Comparison of ENCODE assay signal across 16 cellular contexts in genomic region chr5:68230285-68230684, GRCh38. TPM values are rescaled to one million over a fixed set of nuclear protein-coding genes. Genes with fewer than 3 reads are reported as not detected.
DNase-seq lines count a peak whose midpoint lies in the region; ATAC-seq and TF ChIP-seq lines count a peak whose summit lies in the region.
"Had no signal": no experiment of that assay in that cellular context is flagged by ENCODE, and none has a peak within 500 bp of the region (broad histone marks: within the 10 kb centered on the region; RNA-seq: fewer than 3 reads in every experiment).

No MANE protein-coding gene starts in this region.

- DNase-seq in CD8-positive, alpha-beta T cell, result no peak
- DNase-seq in nephron progenitor cell (no peak), MG63 (no peak), GM23248 (no peak), D341Med (ENCODE audit: low spot score) (no peak)
- DNase-seq: ACHN; CD4-positive, alpha-beta memory T cell; HFFc6; KBM-7; NCI-H1092 treated with DMSO at 0.1 percent for 48 hours; NCI-H1694 treated with DMSO at 0.1 percent for 48 hours; NCI-H2171; NCI-H446 treated with DMSO at 0.1 percent for 48 hours; NCI-H748 treated with DMSO at 0.1 percent for 48 hours had no signal

- no peaks in the 10 kb centered on the region for H3K27me3 ChIP-seq in CD8-positive, alpha-beta T cell (ENCODE audit: insufficient read depth, low read length)
- no peaks in the 10 kb centered on the region for H3K27me3 ChIP-seq in gastroesophageal sphincter
- H3K27me3 ChIP-seq in MG63, result no peaks in the 10 kb centered on the region
- no peaks in the 10 kb centered on the region for H3K27me3 ChIP-seq in GM23248 (replicated peaks; ENCODE audit: insufficient read depth)

- no peak for ATAC-seq in CD8-positive, alpha-beta T cell
- ATAC-seq in gastroesophageal sphincter, result no peak

- no peak for TF ChIP-seq POLR2A in gastroesophageal sphincter (IDR thresholded peaks at IDR 0.05)

- 63% methylated on average over 1 of the region's 1 CpG; no CpG with 5 or more reads in 1 of the 2 donors for WGBS in gastroesophageal sphincter (ENCODE audit: low coverage in 1 of 2), 2 donors
- 100% methylated on average over 1 of the region's 1 CpG for WGBS in GM23248 (ENCODE audit: low coverage in 1 of 2, low lambda C conversion rate in 2 of 2, missing lambda C conversion rate in 2 of 2), 2 experiments

- H3K27ac Mint-ChIP-seq in CD8-positive, alpha-beta T cell, result peak overlapping the region; percentile 56
- peak overlapping the region; percentile 36 for H3K27ac Mint-ChIP-seq in nephron progenitor cell
- H3K27ac Mint-ChIP-seq: HFFc6 had no signal

- H3K9ac ChIP-seq in GM23248, result no peak overlapping the region

- peaks cover 12% of the 10 kb centered on the region for H3K36me3 ChIP-seq in CD8-positive, alpha-beta T cell (ENCODE audit: insufficient read depth, low read length)
- H3K36me3 ChIP-seq in gastroesophageal sphincter (peaks cover 3 to 59% of the 10 kb centered on the region in 2 donors), MG63 (peaks cover 17% of the 10 kb centered on the region; the same call in 1 of the 2 replicates), GM23248 (ENCODE audit: low read depth) (peaks cover 23% of the 10 kb centered on the region; the same call in 1 of the 2 replicates)

- H2AFZ ChIP-seq in GM23248, result no peak overlapping the region

- H3K27me3 Mint-ChIP-seq in CD8-positive, alpha-beta T cell (ENCODE audit: low read depth), result no peaks in the 10 kb centered on the region
- no peaks in the 10 kb centered on the region for H3K27me3 Mint-ChIP-seq in nephron progenitor cell (ENCODE audit: low read depth, poor library complexity)
- H3K27me3 Mint-ChIP-seq: CD4-positive, alpha-beta memory T cell had no signal

- in situ Hi-C loops in GM23248 (cut with MboI), result no loop called here

- no peaks in the 10 kb centered on the region for H3K9me3 Mint-ChIP-seq in CD8-positive, alpha-beta T cell
- no peaks in the 10 kb centered on the region for H3K9me3 Mint-ChIP-seq in nephron progenitor cell
- H3K9me3 Mint-ChIP-seq: CD4-positive, alpha-beta memory T cell; HFFc6 had no signal

- H3K27ac ChIP-seq in CD8-positive, alpha-beta T cell (ENCODE audit: low read depth, low read length), result no peak overlapping the region
- peak overlapping the region; percentile 43 for H3K27ac ChIP-seq in VCaP
- peak overlapping the region in 3 of 4 donors; percentile 9 to 14 (median 10) for H3K27ac ChIP-seq in gastroesophageal sphincter
- H3K27ac ChIP-seq in GM23248, result no peak overlapping the region

- peaks cover 100% of the 10 kb centered on the region for H3K79me2 ChIP-seq in GM23248 (ENCODE audit: insufficient read depth)

- no peak overlapping the region for H3K4me3 Mint-ChIP-seq in CD8-positive, alpha-beta T cell
- no peak overlapping the region for H3K4me3 Mint-ChIP-seq in nephron progenitor cell
- H3K4me3 Mint-ChIP-seq: HFFc6 had no signal

- H3K36me3 Mint-ChIP-seq in CD8-positive, alpha-beta T cell, result peaks cover 60% of the 10 kb centered on the region
- peaks cover 51% of the 10 kb centered on the region for H3K36me3 Mint-ChIP-seq in nephron progenitor cell (ENCODE audit: low read depth)

- POLR2A ChIA-PET in CD8-positive, alpha-beta T cell (lab: Charles Lee), result interaction anchor here (2.4 kb wide), 1 partner anchor 14 kb away, joined by 22 read pairs; the partner anchor contains the start of gene PIK3R1

- no peak for TF ChIP-seq CTCF in CD8-positive, alpha-beta T cell (IDR thresholded peaks at IDR 0.05)
- TF ChIP-seq CTCF in VCaP (conservative IDR thresholded peaks at IDR 0.05), result no peak
- TF ChIP-seq CTCF in gastroesophageal sphincter (IDR thresholded peaks at IDR 0.05), result no peak
- no peak for TF ChIP-seq CTCF in nephron progenitor cell (IDR thresholded peaks at IDR 0.05)

- no peak overlapping the region for H3K4me3 ChIP-seq in CD8-positive, alpha-beta T cell (ENCODE audit: low read depth, low read length)
- H3K4me3 ChIP-seq in gastroesophageal sphincter, result peak overlapping the region; percentile 25 to 31
- H3K4me3 ChIP-seq in MG63, result no peak overlapping the region
- H3K4me3 ChIP-seq in GM23248, result no peak overlapping the region

- H3K4me1 Mint-ChIP-seq in CD8-positive, alpha-beta T cell (ENCODE audit: low read depth), result peaks cover 85% of the 10 kb centered on the region
- peaks cover 73% of the 10 kb centered on the region for H3K4me1 Mint-ChIP-seq in nephron progenitor cell

- CTCF ChIA-PET in CD8-positive, alpha-beta T cell (lab: Charles Lee), result interaction anchor here (0.5 to 2.2 kb wide), 3 partner anchors 11 to 958 kb away, joined by 3 to 6 read pairs (median 4); no protein-coding TSS in a partner anchor

- H4K20me1 ChIP-seq in GM23248 (ENCODE audit: insufficient read depth), result no peaks in the 10 kb centered on the region

- no peaks in the 10 kb centered on the region for H3K9me3 ChIP-seq in CD8-positive, alpha-beta T cell (ENCODE audit: low read length)
- H3K9me3 ChIP-seq in gastroesophageal sphincter (no peaks in the 10 kb centered on the region), MG63 (no peaks in the 10 kb centered on the region), GM23248 (ENCODE audit: low read depth) (no peaks in the 10 kb centered on the region)

- H3F3A ChIP-seq in GM23248 (ENCODE audit: insufficient read depth), result peaks cover 13% of the 10 kb centered on the region

- H3K4me1 ChIP-seq in CD8-positive, alpha-beta T cell (ENCODE audit: insufficient read depth, low read length), result peaks cover 64% of the 10 kb centered on the region
- H3K4me1 ChIP-seq in gastroesophageal sphincter, result peaks cover 43 to 100% (median 67%) of the 10 kb centered on the region in 3 donors
- peaks cover 8% of the 10 kb centered on the region for H3K4me1 ChIP-seq in GM23248 (ENCODE audit: insufficient read depth)

- H3K9me2 ChIP-seq in GM23248 (ENCODE audit: insufficient read depth), result no peaks in the 10 kb centered on the region

- no peak for TF ChIP-seq EP300 in gastroesophageal sphincter (IDR thresholded peaks at IDR 0.05)

- intact Hi-C loops in CD8-positive, alpha-beta T cell (cut with DNase I, micrococcal nuclease), result no loop called here

- no peak overlapping the region for H3K4me2 ChIP-seq in GM23248 (ENCODE audit: unreplicated experiment)

RNA-seq across cellular contexts. Expression of gene PIK3R1, which starts 14.7 kb away (rescaled TPM):
- total RNA-seq in CD8-positive, alpha-beta T cell, result 100 to 1,000 TPM; 461 to 470 TPM
- total RNA-seq in gastroesophageal sphincter, result 100 to 1,000 TPM; 188 to 403 (median 312) TPM
- total RNA-seq in MG63 (2014; rRNA removed; shearing (Covaris generic); ENCODE audit: low replicate concordance), result 9.5 and 13.1 TPM in 2 replicates
- 14.4 and 28.3 TPM in 2 replicates for total RNA-seq in GM23248 (2014; rRNA removed; shearing (Covaris generic))
- 8.4 and 9.7 TPM in 2 replicates for polyA plus RNA-seq in GM23248 (2016; fragmentation: Nextera tagmentation; extraction: Ambion mirVana)

Comparison
In these comparisons a context has a peak if more than half of its experiments do, and no peak if none do; other contexts are left out.
1. H3K27ac ChIP-seq: peak in VCaP (single experiment) and gastroesophageal sphincter (3 of 4); none in CD8-positive, alpha-beta T cell (single experiment) and GM23248 (single experiment).
2. H3K4me3 ChIP-seq: peak in gastroesophageal sphincter (2 of 2); none in CD8-positive, alpha-beta T cell (single experiment), MG63 (single experiment) and GM23248 (single experiment).